In the genomic region with DNA sequence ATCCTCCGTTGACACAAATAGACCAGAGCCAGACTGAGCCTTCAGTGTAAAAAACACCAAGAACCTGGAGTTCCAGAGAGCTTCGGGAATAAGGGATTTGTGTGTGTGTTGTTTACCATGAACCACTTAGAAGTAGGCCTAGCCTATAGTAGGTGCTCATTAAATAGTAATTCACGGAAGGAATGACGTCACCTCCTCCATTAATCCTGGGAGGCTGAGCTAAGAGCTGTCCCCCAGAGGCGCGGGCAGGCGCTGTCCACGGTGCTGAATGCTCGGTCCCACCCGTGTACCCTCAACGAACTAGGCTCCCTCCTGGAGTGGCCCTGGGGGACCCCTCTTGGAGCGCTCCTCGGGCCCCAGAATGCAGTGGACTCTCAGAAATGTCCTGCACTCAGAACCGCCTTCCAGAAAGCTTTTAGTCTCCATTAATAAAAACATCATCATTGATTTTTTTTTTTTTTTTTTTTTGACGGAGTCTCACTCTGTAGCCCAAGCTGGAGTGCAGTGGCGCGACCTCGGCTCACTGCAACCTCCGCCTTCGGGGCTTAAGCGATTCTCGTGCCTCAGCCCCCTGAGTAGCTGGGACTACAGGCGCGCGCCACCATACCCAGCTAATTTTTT, we compare ENCODE assay signal across 1 cellular context.
A peak's percentile ranks its signal among the peaks of the same experiment; 100 is the strongest.
TF ChIP-seq lines count a peak whose summit lies in the region.

No MANE protein-coding gene starts in this region.

TF ChIP-seq in K562, 482 proteins besides CTCF, POLR2A, EP300 and RAD21 (continued from another document and continues in another):
- TF ChIP-seq, protein P1, sequence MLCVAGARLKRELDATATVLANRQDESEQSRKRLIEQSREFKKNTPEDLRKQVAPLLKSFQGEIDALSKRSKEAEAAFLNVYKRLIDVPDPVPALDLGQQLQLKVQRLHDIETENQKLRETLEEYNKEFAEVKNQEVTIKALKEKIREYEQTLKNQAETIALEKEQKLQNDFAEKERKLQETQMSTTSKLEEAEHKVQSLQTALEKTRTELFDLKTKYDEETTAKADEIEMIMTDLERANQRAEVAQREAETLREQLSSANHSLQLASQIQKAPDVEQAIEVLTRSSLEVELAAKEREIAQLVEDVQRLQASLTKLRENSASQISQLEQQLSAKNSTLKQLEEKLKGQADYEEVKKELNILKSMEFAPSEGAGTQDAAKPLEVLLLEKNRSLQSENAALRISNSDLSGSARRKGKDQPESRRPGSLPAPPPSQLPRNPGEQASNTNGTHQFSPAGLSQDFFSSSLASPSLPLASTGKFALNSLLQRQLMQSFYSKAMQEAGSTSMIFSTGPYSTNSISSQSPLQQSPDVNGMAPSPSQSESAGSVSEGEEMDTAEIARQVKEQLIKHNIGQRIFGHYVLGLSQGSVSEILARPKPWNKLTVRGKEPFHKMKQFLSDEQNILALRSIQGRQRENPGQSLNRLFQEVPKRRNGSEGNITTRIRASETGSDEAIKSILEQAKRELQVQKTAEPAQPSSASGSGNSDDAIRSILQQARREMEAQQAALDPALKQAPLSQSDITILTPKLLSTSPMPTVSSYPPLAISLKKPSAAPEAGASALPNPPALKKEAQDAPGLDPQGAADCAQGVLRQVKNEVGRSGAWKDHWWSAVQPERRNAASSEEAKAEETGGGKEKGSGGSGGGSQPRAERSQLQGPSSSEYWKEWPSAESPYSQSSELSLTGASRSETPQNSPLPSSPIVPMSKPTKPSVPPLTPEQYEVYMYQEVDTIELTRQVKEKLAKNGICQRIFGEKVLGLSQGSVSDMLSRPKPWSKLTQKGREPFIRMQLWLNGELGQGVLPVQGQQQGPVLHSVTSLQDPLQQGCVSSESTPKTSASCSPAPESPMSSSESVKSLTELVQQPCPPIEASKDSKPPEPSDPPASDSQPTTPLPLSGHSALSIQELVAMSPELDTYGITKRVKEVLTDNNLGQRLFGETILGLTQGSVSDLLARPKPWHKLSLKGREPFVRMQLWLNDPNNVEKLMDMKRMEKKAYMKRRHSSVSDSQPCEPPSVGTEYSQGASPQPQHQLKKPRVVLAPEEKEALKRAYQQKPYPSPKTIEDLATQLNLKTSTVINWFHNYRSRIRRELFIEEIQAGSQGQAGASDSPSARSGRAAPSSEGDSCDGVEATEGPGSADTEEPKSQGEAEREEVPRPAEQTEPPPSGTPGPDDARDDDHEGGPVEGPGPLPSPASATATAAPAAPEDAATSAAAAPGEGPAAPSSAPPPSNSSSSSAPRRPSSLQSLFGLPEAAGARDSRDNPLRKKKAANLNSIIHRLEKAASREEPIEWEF (CRISPR knock-in tag; IDR thresholded peaks at IDR 0.05) = no peak
- TF ChIP-seq CBX8 (IDR thresholded peaks at IDR 0.05; ENCODE audit: borderline replicate concordance, extremely low read depth, low read depth, low read length, poor library complexity, severe bottlenecking) (no peak), FOXA3 (CRISPR knock-in tag; conservative IDR thresholded peaks at IDR 0.05 in 1 of 2, IDR thresholded peaks at IDR 0.05 in 1 of 2) (no peak), ZNF77 (CRISPR knock-in tag; IDR thresholded peaks at IDR 0.05) (no peak), MIER1 (IDR thresholded peaks at IDR 0.05; ENCODE audit: low read depth) (peak; percentile 97), ZEB2 (IDR thresholded peaks at IDR 0.05) (no peak), ZNF165 (CRISPR knock-in tag; IDR thresholded peaks at IDR 0.05; ENCODE audit: borderline replicate concordance) (no peak), ZNF766 (CRISPR knock-in tag; conservative IDR thresholded peaks at IDR 0.05) (peak; percentile 71; the same call in 1 of the 2 replicates), ZFP36 (IDR thresholded peaks at IDR 0.05; ENCODE audit: low read depth, low read length, partially characterized antibody) (no peak), XRCC5 (IDR thresholded peaks at IDR 0.05; ENCODE audit: low read depth, low read length) (no peak), FUS (optimal IDR thresholded peaks at IDR 0.05; ENCODE audit: low read depth, low read length) (no peak), XRCC3 (IDR thresholded peaks at IDR 0.05) (no peak), EWSR1 (IDR thresholded peaks at IDR 0.05; ENCODE audit: borderline replicate concordance, low read depth, partially characterized antibody) (no peak), ZNF134 (CRISPR knock-in tag; conservative IDR thresholded peaks at IDR 0.05) (no peak), ESRRA (IDR thresholded peaks at IDR 0.05; ENCODE audit: borderline replicate concordance, low read depth) (no peak), GATAD2B (IDR thresholded peaks at IDR 0.05; ENCODE audit: borderline replicate concordance) (no peak), PTBP1 (IDR thresholded peaks at IDR 0.05; ENCODE audit: low read depth, low read length) (no peak), ASH1L (IDR thresholded peaks at IDR 0.05; ENCODE audit: borderline replicate concordance, low read depth, partially characterized antibody) (no peak), HEY1 (CRISPR knock-in tag; IDR thresholded peaks at IDR 0.05; ENCODE audit: borderline replicate concordance) (no peak), SIN3A (IDR thresholded peaks at IDR 0.05; ENCODE audit: borderline replicate concordance in 2 of 2, control insufficient read depth in 1 of 2, low read depth in 2 of 2, low read length in 2 of 2) (peak in 1 of 2 experiments; percentile 78; a peak in 1 of 4 replicates), RCOR1 (IDR thresholded peaks at IDR 0.05; ENCODE audit: borderline replicate concordance in 1 of 2, low read depth in 2 of 2, low read length in 2 of 2) (peak in 1 of 2 experiments; percentile 78; a peak in 2 of 4 replicates), NFIX (CRISPR knock-in tag; IDR thresholded peaks at IDR 0.05; ENCODE audit: low read depth) (no peak), TAF15 (IDR thresholded peaks at IDR 0.05; ENCODE audit: low read depth, low read length) (no peak), ZNF239 (CRISPR knock-in tag; IDR thresholded peaks at IDR 0.05) (no peak), ZNF133 (CRISPR knock-in tag; IDR thresholded peaks at IDR 0.05) (no peak), HIVEP1 (CRISPR knock-in tag; IDR thresholded peaks at IDR 0.05) (no peak), STAT5A (IDR thresholded peaks at IDR 0.05; ENCODE audit: borderline replicate concordance, low read length) (no peak), MAFF (IDR thresholded peaks at IDR 0.05; ENCODE audit: low read length) (no peak), EZH2 (IDR thresholded peaks at IDR 0.05; ENCODE audit: borderline replicate concordance, low read depth, low read length) (no peak), MTA1 (IDR thresholded peaks at IDR 0.05; ENCODE audit: borderline replicate concordance) (peak; percentile 50; the same call in 1 of the 2 replicates), SP1 (CRISPR knock-in tag; IDR thresholded peaks at IDR 0.05) (peak; percentile 42; the same call in 1 of the 2 replicates), MEF2D (tag; conservative IDR thresholded peaks at IDR 0.05; ENCODE audit: low read depth) (0 out of 2 replicates have a peak, but pooled peaks have one; percentile 46), ATF7 (IDR thresholded peaks at IDR 0.05) (peak; percentile 99), ZNF76 (CRISPR knock-in tag; IDR thresholded peaks at IDR 0.05; ENCODE audit: borderline replicate concordance) (no peak), MCM3 (IDR thresholded peaks at IDR 0.05) (no peak), ZKSCAN1 (IDR thresholded peaks at IDR 0.05; ENCODE audit: low read depth, low read length) (no peak), CSDE1 (IDR thresholded peaks at IDR 0.05) (no peak), MYC (IDR thresholded peaks at IDR 0.05; ENCODE audit: low read depth, low read length) (no peak), MYC (CRISPR knock-in tag; IDR thresholded peaks at IDR 0.05; ENCODE audit: borderline replicate concordance, low read depth) (no peak), LARP7 (IDR thresholded peaks at IDR 0.05) (no peak), GTF2E2 (tag; IDR thresholded peaks at IDR 0.05) (no peak)
- TF ChIP-seq, protein P2, sequence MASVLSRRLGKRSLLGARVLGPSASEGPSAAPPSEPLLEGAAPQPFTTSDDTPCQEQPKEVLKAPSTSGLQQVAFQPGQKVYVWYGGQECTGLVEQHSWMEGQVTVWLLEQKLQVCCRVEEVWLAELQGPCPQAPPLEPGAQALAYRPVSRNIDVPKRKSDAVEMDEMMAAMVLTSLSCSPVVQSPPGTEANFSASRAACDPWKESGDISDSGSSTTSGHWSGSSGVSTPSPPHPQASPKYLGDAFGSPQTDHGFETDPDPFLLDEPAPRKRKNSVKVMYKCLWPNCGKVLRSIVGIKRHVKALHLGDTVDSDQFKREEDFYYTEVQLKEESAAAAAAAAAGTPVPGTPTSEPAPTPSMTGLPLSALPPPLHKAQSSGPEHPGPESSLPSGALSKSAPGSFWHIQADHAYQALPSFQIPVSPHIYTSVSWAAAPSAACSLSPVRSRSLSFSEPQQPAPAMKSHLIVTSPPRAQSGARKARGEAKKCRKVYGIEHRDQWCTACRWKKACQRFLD (CRISPR knock-in tag; IDR thresholded peaks at IDR 0.05) = no peak; the same call in 1 of the 2 replicates
- TF ChIP-seq, protein P3, sequence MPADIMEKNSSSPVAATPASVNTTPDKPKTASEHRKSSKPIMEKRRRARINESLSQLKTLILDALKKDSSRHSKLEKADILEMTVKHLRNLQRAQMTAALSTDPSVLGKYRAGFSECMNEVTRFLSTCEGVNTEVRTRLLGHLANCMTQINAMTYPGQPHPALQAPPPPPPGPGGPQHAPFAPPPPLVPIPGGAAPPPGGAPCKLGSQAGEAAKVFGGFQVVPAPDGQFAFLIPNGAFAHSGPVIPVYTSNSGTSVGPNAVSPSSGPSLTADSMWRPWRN (IDR thresholded peaks at IDR 0.05; ENCODE audit: low read depth) = no peak
- TF ChIP-seq, protein P4, sequence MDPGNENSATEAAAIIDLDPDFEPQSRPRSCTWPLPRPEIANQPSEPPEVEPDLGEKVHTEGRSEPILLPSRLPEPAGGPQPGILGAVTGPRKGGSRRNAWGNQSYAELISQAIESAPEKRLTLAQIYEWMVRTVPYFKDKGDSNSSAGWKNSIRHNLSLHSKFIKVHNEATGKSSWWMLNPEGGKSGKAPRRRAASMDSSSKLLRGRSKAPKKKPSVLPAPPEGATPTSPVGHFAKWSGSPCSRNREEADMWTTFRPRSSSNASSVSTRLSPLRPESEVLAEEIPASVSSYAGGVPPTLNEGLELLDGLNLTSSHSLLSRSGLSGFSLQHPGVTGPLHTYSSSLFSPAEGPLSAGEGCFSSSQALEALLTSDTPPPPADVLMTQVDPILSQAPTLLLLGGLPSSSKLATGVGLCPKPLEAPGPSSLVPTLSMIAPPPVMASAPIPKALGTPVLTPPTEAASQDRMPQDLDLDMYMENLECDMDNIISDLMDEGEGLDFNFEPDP (CRISPR knock-in tag; IDR thresholded peaks at IDR 0.05) = no peak
- TF ChIP-seq, protein P5, sequence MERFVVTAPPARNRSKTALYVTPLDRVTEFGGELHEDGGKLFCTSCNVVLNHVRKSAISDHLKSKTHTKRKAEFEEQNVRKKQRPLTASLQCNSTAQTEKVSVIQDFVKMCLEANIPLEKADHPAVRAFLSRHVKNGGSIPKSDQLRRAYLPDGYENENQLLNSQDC (CRISPR knock-in tag; IDR thresholded peaks at IDR 0.05) = no peak
- TF ChIP-seq, protein P6, sequence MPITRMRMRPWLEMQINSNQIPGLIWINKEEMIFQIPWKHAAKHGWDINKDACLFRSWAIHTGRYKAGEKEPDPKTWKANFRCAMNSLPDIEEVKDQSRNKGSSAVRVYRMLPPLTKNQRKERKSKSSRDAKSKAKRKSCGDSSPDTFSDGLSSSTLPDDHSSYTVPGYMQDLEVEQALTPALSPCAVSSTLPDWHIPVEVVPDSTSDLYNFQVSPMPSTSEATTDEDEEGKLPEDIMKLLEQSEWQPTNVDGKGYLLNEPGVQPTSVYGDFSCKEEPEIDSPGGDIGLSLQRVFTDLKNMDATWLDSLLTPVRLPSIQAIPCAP (CRISPR knock-in tag; IDR thresholded peaks at IDR 0.05; ENCODE audit: borderline replicate concordance) = no peak
- TF ChIP-seq, protein P7, sequence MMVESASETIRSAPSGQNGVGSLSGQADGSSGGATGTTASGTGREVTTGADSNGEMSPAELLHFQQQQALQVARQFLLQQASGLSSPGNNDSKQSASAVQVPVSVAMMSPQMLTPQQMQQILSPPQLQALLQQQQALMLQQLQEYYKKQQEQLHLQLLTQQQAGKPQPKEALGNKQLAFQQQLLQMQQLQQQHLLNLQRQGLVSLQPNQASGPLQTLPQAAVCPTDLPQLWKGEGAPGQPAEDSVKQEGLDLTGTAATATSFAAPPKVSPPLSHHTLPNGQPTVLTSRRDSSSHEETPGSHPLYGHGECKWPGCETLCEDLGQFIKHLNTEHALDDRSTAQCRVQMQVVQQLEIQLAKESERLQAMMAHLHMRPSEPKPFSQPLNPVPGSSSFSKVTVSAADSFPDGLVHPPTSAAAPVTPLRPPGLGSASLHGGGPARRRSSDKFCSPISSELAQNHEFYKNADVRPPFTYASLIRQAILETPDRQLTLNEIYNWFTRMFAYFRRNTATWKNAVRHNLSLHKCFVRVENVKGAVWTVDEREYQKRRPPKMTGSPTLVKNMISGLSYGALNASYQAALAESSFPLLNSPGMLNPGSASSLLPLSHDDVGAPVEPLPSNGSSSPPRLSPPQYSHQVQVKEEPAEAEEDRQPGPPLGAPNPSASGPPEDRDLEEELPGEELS (CRISPR knock-in tag; IDR thresholded peaks at IDR 0.05; ENCODE audit: borderline replicate concordance) = no peak
- TF ChIP-seq, protein P8, sequence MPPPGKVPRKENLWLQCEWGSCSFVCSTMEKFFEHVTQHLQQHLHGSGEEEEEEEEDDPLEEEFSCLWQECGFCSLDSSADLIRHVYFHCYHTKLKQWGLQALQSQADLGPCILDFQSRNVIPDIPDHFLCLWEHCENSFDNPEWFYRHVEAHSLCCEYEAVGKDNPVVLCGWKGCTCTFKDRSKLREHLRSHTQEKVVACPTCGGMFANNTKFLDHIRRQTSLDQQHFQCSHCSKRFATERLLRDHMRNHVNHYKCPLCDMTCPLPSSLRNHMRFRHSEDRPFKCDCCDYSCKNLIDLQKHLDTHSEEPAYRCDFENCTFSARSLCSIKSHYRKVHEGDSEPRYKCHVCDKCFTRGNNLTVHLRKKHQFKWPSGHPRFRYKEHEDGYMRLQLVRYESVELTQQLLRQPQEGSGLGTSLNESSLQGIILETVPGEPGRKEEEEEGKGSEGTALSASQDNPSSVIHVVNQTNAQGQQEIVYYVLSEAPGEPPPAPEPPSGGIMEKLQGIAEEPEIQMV (tag; conservative IDR thresholded peaks at IDR 0.05; ENCODE audit: low read depth) = no peak
- TF ChIP-seq, protein P9, sequence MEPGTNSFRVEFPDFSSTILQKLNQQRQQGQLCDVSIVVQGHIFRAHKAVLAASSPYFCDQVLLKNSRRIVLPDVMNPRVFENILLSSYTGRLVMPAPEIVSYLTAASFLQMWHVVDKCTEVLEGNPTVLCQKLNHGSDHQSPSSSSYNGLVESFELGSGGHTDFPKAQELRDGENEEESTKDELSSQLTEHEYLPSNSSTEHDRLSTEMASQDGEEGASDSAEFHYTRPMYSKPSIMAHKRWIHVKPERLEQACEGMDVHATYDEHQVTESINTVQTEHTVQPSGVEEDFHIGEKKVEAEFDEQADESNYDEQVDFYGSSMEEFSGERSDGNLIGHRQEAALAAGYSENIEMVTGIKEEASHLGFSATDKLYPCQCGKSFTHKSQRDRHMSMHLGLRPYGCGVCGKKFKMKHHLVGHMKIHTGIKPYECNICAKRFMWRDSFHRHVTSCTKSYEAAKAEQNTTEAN (CRISPR knock-in tag; IDR thresholded peaks at IDR 0.05) = no peak
- TF ChIP-seq, protein P10, sequence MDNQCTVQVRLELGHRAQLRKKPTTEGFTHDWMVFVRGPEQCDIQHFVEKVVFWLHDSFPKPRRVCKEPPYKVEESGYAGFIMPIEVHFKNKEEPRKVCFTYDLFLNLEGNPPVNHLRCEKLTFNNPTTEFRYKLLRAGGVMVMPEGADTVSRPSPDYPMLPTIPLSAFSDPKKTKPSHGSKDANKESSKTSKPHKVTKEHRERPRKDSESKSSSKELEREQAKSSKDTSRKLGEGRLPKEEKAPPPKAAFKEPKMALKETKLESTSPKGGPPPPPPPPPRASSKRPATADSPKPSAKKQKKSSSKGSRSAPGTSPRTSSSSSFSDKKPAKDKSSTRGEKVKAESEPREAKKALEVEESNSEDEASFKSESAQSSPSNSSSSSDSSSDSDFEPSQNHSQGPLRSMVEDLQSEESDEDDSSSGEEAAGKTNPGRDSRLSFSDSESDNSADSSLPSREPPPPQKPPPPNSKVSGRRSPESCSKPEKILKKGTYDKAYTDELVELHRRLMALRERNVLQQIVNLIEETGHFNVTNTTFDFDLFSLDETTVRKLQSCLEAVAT (IDR thresholded peaks at IDR 0.05) = no peak
